24 cellular contexts compared by ENCODE assay signal in genomic region chr7:133945497-133945896, GRCh38.
DNase-seq lines count a peak whose midpoint lies in the region; ATAC-seq, FAIRE-seq and TF ChIP-seq lines count a peak whose summit lies in the region.
"Had no signal": no experiment of that assay in that cellular context is flagged by ENCODE, and none has a peak within 500 bp of the region (broad histone marks: within the 10 kb centered on the region; RNA-seq: fewer than 3 reads in every experiment).

No MANE protein-coding gene starts in this region.

- no peaks in the 10 kb centered on the region for H3K9me3 Mint-ChIP-seq in astrocyte (ENCODE audit: unreplicated experiment)
- H3K9me3 Mint-ChIP-seq: CD4-positive, alpha-beta memory T cell; H9 had no signal

- no peak overlapping the region for H3K4me3 Mint-ChIP-seq in astrocyte (ENCODE audit: unreplicated experiment)
- H3K4me3 Mint-ChIP-seq: CD4-positive, alpha-beta memory T cell; H9 had no signal

- peaks cover 4% of the 10 kb centered on the region for H3K36me3 Mint-ChIP-seq in astrocyte (ENCODE audit: low read depth, unreplicated experiment)

- H3K79me2 ChIP-seq in astrocyte (ENCODE audit: insufficient read depth, low read length) (no peaks in the 10 kb centered on the region), fibroblast of lung (ENCODE audit: control insufficient read depth, insufficient read depth, low read length) (no peaks in the 10 kb centered on the region)

- H3K4me2 ChIP-seq in astrocyte (ENCODE audit: low read length) (no peak overlapping the region), fibroblast of lung (ENCODE audit: extremely low read depth, insufficient read depth, low read length) (no peak overlapping the region)
- H3K4me2 ChIP-seq: BLaER1 treated with 17β-estradiol and CSF1 and Interleukin-3, amounts not matched to agents 10 nM and 100 nM; SK-N-SH had no signal

- no peaks in the 10 kb centered on the region for H3K4me1 ChIP-seq in astrocyte (ENCODE audit: insufficient read depth, low read length)
- no peaks in the 10 kb centered on the region for H3K4me1 ChIP-seq in fibroblast of lung (ENCODE audit: control insufficient read depth, extremely low read depth, insufficient read depth, low read length)
- H3K4me1 ChIP-seq: BLaER1 treated with 17β-estradiol and CSF1 and Interleukin-3, amounts not matched to agents 10 nM and 100 nM; Caco-2 had no signal

- no peaks in the 10 kb centered on the region for H4K20me1 ChIP-seq in astrocyte (ENCODE audit: insufficient read depth, low read length)
- H4K20me1 ChIP-seq in fibroblast of lung (ENCODE audit: control insufficient read depth, extremely low read depth, insufficient read depth, low read length), result no peaks in the 10 kb centered on the region
- H4K20me1 ChIP-seq: BLaER1 treated with 17β-estradiol and CSF1 and Interleukin-3, amounts not matched to agents 10 nM and 100 nM had no signal

- H3K27me3 Mint-ChIP-seq in astrocyte (ENCODE audit: low read depth, unreplicated experiment), result no peaks in the 10 kb centered on the region
- H3K27me3 Mint-ChIP-seq: CD4-positive, alpha-beta memory T cell had no signal

- H3K9ac ChIP-seq in astrocyte (ENCODE audit: low read length) (no peak overlapping the region), fibroblast of lung (ENCODE audit: insufficient read depth, low read length) (no peak overlapping the region)
- H3K9ac ChIP-seq: BLaER1 treated with 17β-estradiol and CSF1 and Interleukin-3, amounts not matched to agents 10 nM and 100 nM; SK-N-SH had no signal

- H3K9me3 ChIP-seq in astrocyte (ENCODE audit: insufficient read depth, low read depth, low read length), result no peaks in the 10 kb centered on the region
- H3K9me3 ChIP-seq in fibroblast of lung (ENCODE audit: control insufficient read depth, insufficient read depth, low read depth, low read length), result no peaks in the 10 kb centered on the region
- H3K9me3 ChIP-seq: BLaER1 treated with 17β-estradiol and CSF1 and Interleukin-3, amounts not matched to agents 10 nM and 100 nM; Caco-2; SK-N-SH had no signal

- TF ChIP-seq CTCF in AG10803 (conservative IDR thresholded peaks at IDR 0.05; ENCODE audit: low read length) (no peak), astrocyte (IDR thresholded peaks at IDR 0.05; ENCODE audit: insufficient read depth, low read depth, low read length) (no peak), fibroblast of lung (conservative IDR thresholded peaks at IDR 0.05 in 1 of 2, IDR thresholded peaks at IDR 0.05 in 1 of 2; ENCODE audit: low read depth in 1 of 2, low read length in 2 of 2) (no peak)

- FAIRE-seq in astrocyte (lab: Jason Lieb, UNC), result no peak
- FAIRE-seq: A204.1, G401.6 had no signal

- no peaks in the 10 kb centered on the region for H3K36me3 ChIP-seq in astrocyte (ENCODE audit: insufficient read depth, low read length)
- H3K36me3 ChIP-seq in fibroblast of lung (ENCODE audit: control insufficient read depth, insufficient read depth, low read length), result no peaks in the 10 kb centered on the region

- H3K4me3 ChIP-seq in AG10803 (ENCODE audit: low read length) (no peak overlapping the region), astrocyte (ENCODE audit: insufficient read depth, low read depth, low read length) (no peak overlapping the region), fibroblast of lung (replicated peaks in 1 of 4; ENCODE audit: control extremely low read depth in 1 of 4, insufficient read depth in 1 of 4, low read depth in 3 of 4, low read length in 4 of 4) (no peak overlapping the region)
- H3K4me3 ChIP-seq: BLaER1 treated with 17β-estradiol and CSF1 and Interleukin-3, amounts not matched to agents 10 nM and 100 nM had no signal

- ATAC-seq in HG03159 (IDR thresholded peaks at IDR 0.05; ENCODE audit: unreplicated experiment), result no peak

- no peak overlapping the region for H3K27ac Mint-ChIP-seq in astrocyte (ENCODE audit: unreplicated experiment)
- H3K27ac Mint-ChIP-seq: CD4-positive, alpha-beta memory T cell; H9 had no signal

- H3K27me3 ChIP-seq in astrocyte (ENCODE audit: insufficient read depth, low read length) (no peaks in the 10 kb centered on the region), fibroblast of lung (ENCODE audit: control insufficient read depth, insufficient read depth, low read length) (no peaks in the 10 kb centered on the region)
- H3K27me3 ChIP-seq: BLaER1 treated with 17β-estradiol and CSF1 and Interleukin-3, amounts not matched to agents 10 nM and 100 nM had no signal

- intact Hi-C loops in cardiac septum (cut with DNase I), result no loop called here

- H3K27ac ChIP-seq in astrocyte (ENCODE audit: low read depth, low read length) (no peak overlapping the region), fibroblast of lung (ENCODE audit: insufficient read depth, low read length) (no peak overlapping the region)
- H3K27ac ChIP-seq: BLaER1 treated with 17β-estradiol and CSF1 and Interleukin-3, amounts not matched to agents 10 nM and 100 nM; HL-60; RWPE1 had no signal

- no peak overlapping the region for H2AFZ ChIP-seq in astrocyte (ENCODE audit: low read depth, low read length)
- H2AFZ ChIP-seq in fibroblast of lung (ENCODE audit: low read length), result no peak overlapping the region

- DNase-seq in AG10803 (ENCODE audit: low read depth), result peak; percentile 76
- DNase-seq in GM04503 (ENCODE audit: low read depth), result peak; percentile 64
- peak; percentile 70 for DNase-seq in astrocyte (ENCODE audit: low read depth)
- DNase-seq in fibroblast of lung (ENCODE audit: low read depth in 2 of 2), result peak; percentile 41 to 76
- no peak for DNase-seq in NCI-H82 (lab: John Stamatoyannopoulos, UW)
- no peak for DNase-seq in activated CD4-positive, CD25-positive, alpha-beta regulatory T cell (lab: John Stamatoyannopoulos, UW)
- DNase-seq in cardiac septum (ENCODE audit: low spot score), result no peak
- DNase-seq: Caco-2; CD4-positive, alpha-beta memory T cell; DMS 273 treated with DMSO at 0.1 percent for 48 hours; DND-41; H9; NCI-H1105; NCI-H1694 treated with DMSO at 0.1 percent for 48 hours; NCI-H748 treated with DMSO at 0.1 percent for 48 hours; NK-92 treated with Interleukin-12 subunit alpha and Interleukin-12 subunit beta, amount 100 ng/mL, for 24 hours; SIG-M5; SK-N-SH had no signal

- peaks cover 7% of the 10 kb centered on the region for H3K4me1 Mint-ChIP-seq in astrocyte (ENCODE audit: low read depth, unreplicated experiment)

Comparison
In these comparisons a context has a peak if more than half of its experiments do, and no peak if none do; other contexts are left out.
1. DNase-seq: peak in AG10803 (single experiment), GM04503 (single experiment), astrocyte (single experiment) and fibroblast of lung (2 of 2); none in NCI-H82 (single experiment), activated CD4-positive, CD25-positive, alpha-beta regulatory T cell (0 of 4) and cardiac septum (single experiment).